ENCODE assay signal across 11 cellular contexts in genomic region chr19:8238251-8238650, GRCh38. TPM values are rescaled to one million over a fixed set of nuclear protein-coding genes. Genes with fewer than 3 reads are reported as not detected.
A peak's percentile ranks its signal among the peaks of the same experiment; 100 is the strongest.
DNase-seq lines count a peak whose midpoint lies in the region; ATAC-seq and TF ChIP-seq lines count a peak whose summit lies in the region.
"Had no signal": no experiment of that assay in that cellular context is flagged by ENCODE, and none has a peak within 500 bp of the region (broad histone marks: within the 10 kb centered on the region; RNA-seq: fewer than 3 reads in every experiment).

No MANE protein-coding gene starts in this region.

- no peaks in the 10 kb centered on the region for H3K9me1 ChIP-seq in IMR-90 (ENCODE audit: insufficient read depth, low read length)

- TF ChIP-seq RAD21 in IMR-90 (IDR thresholded peaks at IDR 0.05; ENCODE audit: low read length): no peak

- dilution Hi-C loops in IMR-90 (cut with HindIII; ENCODE audit: low sequenced_read_pairs, unreplicated experiment): no loop called here

- H3K4me3 ChIP-seq in BLaER1 (no peak overlapping the region), IMR-90 (ENCODE audit: insufficient read depth, low read depth, low read length) (no peak overlapping the region)
- H3K4me3 ChIP-seq: hepatocyte, thoracic aorta had no signal

- H3K23ac ChIP-seq in IMR-90 (ENCODE audit: low read depth, low read length): no peak overlapping the region

- CTCF ChIA-PET in IMR-90 (lab: Yijun Ruan, JAX): no interaction called here

- no peak overlapping the region for H4K91ac ChIP-seq in IMR-90 (ENCODE audit: insufficient read depth, low read depth, low read length)

- no TSS peak for BruUV-seq in IMR-90 (replicated peaks; lab: Mats Ljungman, UMichigan)

- peaks cover 31% of the 10 kb centered on the region for H3K4me1 Mint-ChIP-seq in central memory CD8-positive, alpha-beta T cell
- H3K4me1 Mint-ChIP-seq in nephron: peaks cover 27% of the 10 kb centered on the region

- no peak overlapping the region for H3K18ac ChIP-seq in IMR-90 (ENCODE audit: low read depth, low read length)

- H3K27ac ChIP-seq in BLaER1 (peak overlapping the region; percentile 67), IMR-90 (ENCODE audit: insufficient read depth, low read length) (no peak overlapping the region)
- H3K27ac ChIP-seq: hepatocyte, neutrophil, thoracic aorta had no signal

- H3K4me3 Mint-ChIP-seq in central memory CD8-positive, alpha-beta T cell: no peak overlapping the region
- peak overlapping the region in 1 of 3 experiments; percentile 16 for H3K4me3 Mint-ChIP-seq in nephron

- H2AK9ac ChIP-seq in IMR-90 (replicated peaks; ENCODE audit: low read depth, low read length, poor library complexity): peak overlapping the region; percentile 82

- H4K20me1 ChIP-seq in BLaER1 (peaks cover 52% of the 10 kb centered on the region), IMR-90 (ENCODE audit: insufficient read depth, low read length) (peaks cover 4% of the 10 kb centered on the region; the same call in 1 of the 2 replicates)

- no peaks in the 10 kb centered on the region for H3K79me1 ChIP-seq in IMR-90 (ENCODE audit: low read depth in 1 of 2, low read length in 2 of 2)

- no peak for TF ChIP-seq POLR2A in IMR-90 (IDR thresholded peaks at IDR 0.05; ENCODE audit: low read depth, low read length)

- no peak overlapping the region for H3K9ac ChIP-seq in BLaER1
- H3K9ac ChIP-seq in IMR-90 (ENCODE audit: low read depth, low read length): no peak overlapping the region

- H2BK15ac ChIP-seq in IMR-90 (ENCODE audit: low read depth, low read length): no peak overlapping the region

- TF ChIP-seq CTCF in IMR-90 (conservative IDR thresholded peaks at IDR 0.05; ENCODE audit: low read depth, low read length) (no peak), nephron (IDR thresholded peaks at IDR 0.05; ENCODE audit: unreplicated experiment in 3 of 3) (no peak)

- H2BK20ac ChIP-seq in IMR-90 (ENCODE audit: low read depth, low read length): no peak overlapping the region

- H3K4me1 ChIP-seq in BLaER1 (peaks cover 63% of the 10 kb centered on the region), IMR-90 (ENCODE audit: control insufficient read depth, insufficient read depth, low read length) (peaks cover 12% of the 10 kb centered on the region; the same call in 1 of the 2 replicates)

- H3K27me3 Mint-ChIP-seq in central memory CD8-positive, alpha-beta T cell: no peaks in the 10 kb centered on the region
- H3K27me3 Mint-ChIP-seq in nephron (ENCODE audit: low read depth): no peaks in the 10 kb centered on the region

- H2AFZ ChIP-seq in IMR-90 (replicated peaks; ENCODE audit: low read length, poor library complexity): no peak overlapping the region
- H2AFZ ChIP-seq: hepatocyte had no signal

- H3K9me3 ChIP-seq in BLaER1 (peaks cover 22% of the 10 kb centered on the region), IMR-90 (ENCODE audit: control insufficient read depth, insufficient read depth, low read length) (peaks cover 9% of the 10 kb centered on the region)
- H3K9me3 ChIP-seq: neutrophil, thoracic aorta had no signal

- H3K36me3 ChIP-seq in BLaER1 (peaks cover 51% of the 10 kb centered on the region), IMR-90 (ENCODE audit: control insufficient read depth, insufficient read depth, low read length) (no peaks in the 10 kb centered on the region)
- H3K36me3 ChIP-seq: neutrophil, thoracic aorta had no signal

- no peak overlapping the region for H2BK5ac ChIP-seq in IMR-90 (ENCODE audit: low read depth, low read length, poor library complexity, severe bottlenecking)

- no peak overlapping the region for H3K14ac ChIP-seq in IMR-90 (replicated peaks; ENCODE audit: low read depth, low read length)

- POLR2A ChIA-PET in IMR-90 (lab: Charles Lee; ENCODE audit: unreplicated experiment): no interaction called here

- DNase-seq in IMR-90: no peak
- DNase-seq in central memory CD8-positive, alpha-beta T cell (ENCODE audit: low spot score in 2 of 2): no peak
- no peak for DNase-seq in activated CD4-positive, alpha-beta T cell treated with anti-CD3 and anti-CD28 coated beads for 4 hours
- no peak for DNase-seq in stimulated activated CD4-positive, alpha-beta T cell treated with anti-CD3 and anti-CD28 coated beads, Interleukin-2, amount 100 ng/mL, for 24 hours
- no peak for DNase-seq in NCI-H69 (lab: John Stamatoyannopoulos, UW)
- no peak for DNase-seq in RKO (ENCODE audit: low spot score)

- no peak overlapping the region for H4K5ac ChIP-seq in IMR-90 (ENCODE audit: low read depth, low read length)

- no peak for ATAC-seq in IMR-90 (ENCODE audit: low read depth)
- ATAC-seq in central memory CD8-positive, alpha-beta T cell (replicated peaks; ENCODE audit: extremely low read depth, poor library complexity, severe bottlenecking): no peak

- H3K9me3 Mint-ChIP-seq in central memory CD8-positive, alpha-beta T cell: no peaks in the 10 kb centered on the region
- H3K9me3 Mint-ChIP-seq in nephron: peaks cover 7% of the 10 kb centered on the region

- H3K27me3 ChIP-seq in BLaER1 (no peaks in the 10 kb centered on the region), IMR-90 (ENCODE audit: control insufficient read depth, insufficient read depth, low read length) (peaks cover 2% of the 10 kb centered on the region; the same call in 1 of the 2 replicates)
- H3K27me3 ChIP-seq: hepatocyte had no signal

- peaks cover 11% of the 10 kb centered on the region for H3K36me3 Mint-ChIP-seq in central memory CD8-positive, alpha-beta T cell (ENCODE audit: insufficient read depth)
- H3K36me3 Mint-ChIP-seq in nephron (ENCODE audit: low read depth): peaks cover 35% of the 10 kb centered on the region

- intact Hi-C loops in IMR-90 (cut with micrococcal nuclease): no loop called here

- H2AK5ac ChIP-seq in IMR-90 (ENCODE audit: low read depth, low read length): no peak overlapping the region

- H3K27ac Mint-ChIP-seq in central memory CD8-positive, alpha-beta T cell (ENCODE audit: low read depth): peak overlapping the region; percentile 73
- peak overlapping the region; percentile 34 to 61 (median 59) for H3K27ac Mint-ChIP-seq in nephron

- H4K8ac ChIP-seq in IMR-90 (ENCODE audit: low read depth in 2 of 2, low read length in 2 of 2): no peak overlapping the region

- WGBS in IMR-90 (ENCODE audit: extremely low coverage in 2 of 2, insufficient read length in 1 of 2), 2 experiments: no CpG with 5 or more reads among the region's 1 CpG

- no peak overlapping the region for H3K56ac ChIP-seq in IMR-90 (ENCODE audit: extremely low read depth, insufficient read depth, low read length)

- in situ Hi-C loops in IMR-90 (cut with MboI; ENCODE audit: low sequenced_read_pairs): no loop called here

- no peak overlapping the region for H3K4ac ChIP-seq in IMR-90 (ENCODE audit: low read depth, low read length)

- H3K4me2 ChIP-seq in BLaER1 (peak overlapping the region; percentile 61), IMR-90 (ENCODE audit: low read depth, low read length) (no peak overlapping the region)
- H3K4me2 ChIP-seq: hepatocyte had no signal

- H2BK120ac ChIP-seq in IMR-90 (ENCODE audit: low read depth, low read length): no peak overlapping the region

TF ChIP-seq in IMR-90, 13 proteins besides CTCF, POLR2A, EP300 and RAD21:
- TF ChIP-seq RCOR1 (IDR thresholded peaks at IDR 0.05; ENCODE audit: insufficient replicate concordance, low read length) (no peak), CHD1 (IDR thresholded peaks at IDR 0.05; ENCODE audit: low read depth, low read length) (no peak), MAZ (IDR thresholded peaks at IDR 0.05; ENCODE audit: borderline replicate concordance, low read depth, low read length) (no peak), USF2 (IDR thresholded peaks at IDR 0.05; ENCODE audit: low read depth, low read length) (no peak), CEBPB (IDR thresholded peaks at IDR 0.05; ENCODE audit: low read depth, low read length) (no peak), NFE2L2 (IDR thresholded peaks at IDR 0.05; ENCODE audit: low read depth, low read length) (no peak), BHLHE40 (IDR thresholded peaks at IDR 0.05; ENCODE audit: low read depth, low read length) (no peak), RFX5 (IDR thresholded peaks at IDR 0.05; ENCODE audit: low read depth, low read length) (no peak), SMC3 (IDR thresholded peaks at IDR 0.05; ENCODE audit: low read depth, low read length) (no peak), ELK1 (IDR thresholded peaks at IDR 0.05; ENCODE audit: borderline replicate concordance, low read depth, low read length) (no peak), FOS (IDR thresholded peaks at IDR 0.05; ENCODE audit: low read depth, low read length) (no peak), MAFK (IDR thresholded peaks at IDR 0.05; ENCODE audit: low read depth, low read length) (no peak), MXI1 (IDR thresholded peaks at IDR 0.05; ENCODE audit: borderline replicate concordance, low read depth, low read length) (no peak)

RNA-seq across cellular contexts. Expression of gene CERS4, which starts 29.1 kb away (rescaled TPM):
- total RNA-seq in IMR-90 (2012; rRNA removed): 3.2 and 3.9 TPM in 2 replicates
- polyA plus RNA-seq in IMR-90 (2012; rRNA removed): 5.5 and 5.7 TPM in 2 replicates
- polyA plus RNA-seq in IMR-90 (2012; cell fraction: cytosol; rRNA removed): 5.6 and 7.9 TPM in 2 replicates
- 4.6 and 5.2 TPM in 2 replicates for polyA plus RNA-seq in IMR-90 (2012; cell fraction: nucleus; rRNA removed; ENCODE audit: low replicate concordance)
